ENCODE assay signal across 10 cellular contexts in genomic region chr1:174136714-174137113, GRCh38.
"Had no signal": no experiment of that assay in that cellular context is flagged by ENCODE, and none has a peak within 500 bp of the region (broad histone marks: within the 10 kb centered on the region; RNA-seq: fewer than 3 reads in every experiment).

No MANE protein-coding gene starts in this region.

- DNase-seq: GM23248, GOT3, H7, HFFc6, KBM-7 had no signal

- H3K4me1 ChIP-seq: HAP-1 had no signal

- ATAC-seq: HCT116, HepG2 had no signal

- H3K4me3 ChIP-seq: GM23248, HAP-1 had no signal

- H3K4me3 Mint-ChIP-seq: HFFc6 had no signal

- H3K27ac Mint-ChIP-seq: HFFc6, IgD-negative memory B cell had no signal

- H3K9me3 Mint-ChIP-seq: HFFc6, IgD-negative memory B cell had no signal

- H3K9me3 ChIP-seq: HAP-1 had no signal

- H3K27ac ChIP-seq: GM23248, HL-60 had no signal

- FAIRE-seq: HepG2 had no signal

- H3K9ac ChIP-seq: GM23248 had no signal

- H3K27me3 Mint-ChIP-seq: IgD-negative memory B cell had no signal

- H3K36me3 ChIP-seq: HAP-1 had no signal

- H2AFZ ChIP-seq: GM23248 had no signal
